In genomic region chr10:67772894-67773511, GRCh38 we compare ENCODE assay signal across 9 cellular contexts.
DNase-seq lines count a peak whose midpoint lies in the region; ATAC-seq, FAIRE-seq and TF ChIP-seq lines count a peak whose summit lies in the region.
"Had no signal": no experiment of that assay in that cellular context is flagged by ENCODE, and none has a peak within 500 bp of the region (broad histone marks: within the 10 kb centered on the region; RNA-seq: fewer than 3 reads in every experiment).

No MANE protein-coding gene starts in this region.

- H3K4me1 ChIP-seq in thyroid gland: no peaks in the 10 kb centered on the region
- H3K4me1 ChIP-seq in effector memory CD4-positive, alpha-beta T cell (ENCODE audit: control insufficient read depth, insufficient read depth, low read length, poor library complexity, severe bottlenecking): no peaks in the 10 kb centered on the region
- H3K4me1 ChIP-seq: pancreas had no signal

- intact Hi-C loops in thyroid gland (cut with DNase I): no loop called here

- TF ChIP-seq POLR2A in thyroid gland (IDR thresholded peaks at IDR 0.05): no peak

- no peak for TF ChIP-seq CTCF in D721Med (IDR thresholded peaks at IDR 0.05; ENCODE audit: insufficient read depth, missing control alignments)
- TF ChIP-seq CTCF in thyroid gland (IDR thresholded peaks at IDR 0.05): no peak

- H3K9me3 ChIP-seq in thyroid gland: no peaks in the 10 kb centered on the region
- no peaks in the 10 kb centered on the region for H3K9me3 ChIP-seq in effector memory CD4-positive, alpha-beta T cell (ENCODE audit: control insufficient read depth, low read length)
- H3K9me3 ChIP-seq: pancreas had no signal

- peak; percentile 87 for ATAC-seq in GM21737 (IDR thresholded peaks at IDR 0.05; ENCODE audit: unreplicated experiment)

- FAIRE-seq in GM18507 (lab: Jason Lieb, UNC): peak; percentile 98
- FAIRE-seq in D721Med (lab: Jason Lieb, UNC): no peak
- FAIRE-seq: pancreas had no signal

- no peaks in the 10 kb centered on the region for H3K36me3 ChIP-seq in thyroid gland
- no peaks in the 10 kb centered on the region for H3K36me3 ChIP-seq in effector memory CD4-positive, alpha-beta T cell (ENCODE audit: control insufficient read depth, insufficient read depth, low read length)
- H3K36me3 ChIP-seq: pancreas had no signal

- no peak overlapping the region for H3K4me3 ChIP-seq in thyroid gland (replicated peaks in 1 of 3)
- H3K4me3 ChIP-seq in effector memory CD4-positive, alpha-beta T cell (ENCODE audit: insufficient read depth, low read depth, low read length, poor library complexity, severe bottlenecking): no peak overlapping the region
- H3K4me3 ChIP-seq: pancreas had no signal

- H3K27ac ChIP-seq in thyroid gland: no peak overlapping the region
- H3K27ac ChIP-seq in effector memory CD4-positive, alpha-beta T cell (ENCODE audit: insufficient read depth, low read length, poor library complexity, severe bottlenecking): no peak overlapping the region
- H3K27ac ChIP-seq: pancreas had no signal

- H3K27me3 ChIP-seq in thyroid gland: no peaks in the 10 kb centered on the region
- no peaks in the 10 kb centered on the region for H3K27me3 ChIP-seq in effector memory CD4-positive, alpha-beta T cell (replicated peaks; ENCODE audit: control insufficient read depth, insufficient read depth, low read length, poor library complexity, severe bottlenecking)
- H3K27me3 ChIP-seq: pancreas had no signal

- DNase-seq in GM18507 (ENCODE audit: extremely low spot score, insufficient read length, low read depth) (peak; percentile 58), KG1 (lab: John Stamatoyannopoulos, UW) (peak; percentile 55), globus pallidus (ENCODE audit: low spot score) (peak; percentile 49), D721Med (ENCODE audit: insufficient read length, low spot score) (no peak), thyroid gland (no peak), NCI-H2171 (lab: John Stamatoyannopoulos, UW) (no peak)
- no peak for DNase-seq in effector memory CD4-positive, alpha-beta T cell
- DNase-seq: pancreas had no signal

Comparison
In these comparisons a context has a peak if more than half of its experiments do, and no peak if none do; other contexts are left out.
1. DNase-seq: peak in GM18507 (single experiment), KG1 (single experiment) and globus pallidus (single experiment); none in D721Med (single experiment), thyroid gland (0 of 2), NCI-H2171 (single experiment) and effector memory CD4-positive, alpha-beta T cell (0 of 3).